8 cellular contexts compared by ENCODE assay signal in the genomic region with DNA sequence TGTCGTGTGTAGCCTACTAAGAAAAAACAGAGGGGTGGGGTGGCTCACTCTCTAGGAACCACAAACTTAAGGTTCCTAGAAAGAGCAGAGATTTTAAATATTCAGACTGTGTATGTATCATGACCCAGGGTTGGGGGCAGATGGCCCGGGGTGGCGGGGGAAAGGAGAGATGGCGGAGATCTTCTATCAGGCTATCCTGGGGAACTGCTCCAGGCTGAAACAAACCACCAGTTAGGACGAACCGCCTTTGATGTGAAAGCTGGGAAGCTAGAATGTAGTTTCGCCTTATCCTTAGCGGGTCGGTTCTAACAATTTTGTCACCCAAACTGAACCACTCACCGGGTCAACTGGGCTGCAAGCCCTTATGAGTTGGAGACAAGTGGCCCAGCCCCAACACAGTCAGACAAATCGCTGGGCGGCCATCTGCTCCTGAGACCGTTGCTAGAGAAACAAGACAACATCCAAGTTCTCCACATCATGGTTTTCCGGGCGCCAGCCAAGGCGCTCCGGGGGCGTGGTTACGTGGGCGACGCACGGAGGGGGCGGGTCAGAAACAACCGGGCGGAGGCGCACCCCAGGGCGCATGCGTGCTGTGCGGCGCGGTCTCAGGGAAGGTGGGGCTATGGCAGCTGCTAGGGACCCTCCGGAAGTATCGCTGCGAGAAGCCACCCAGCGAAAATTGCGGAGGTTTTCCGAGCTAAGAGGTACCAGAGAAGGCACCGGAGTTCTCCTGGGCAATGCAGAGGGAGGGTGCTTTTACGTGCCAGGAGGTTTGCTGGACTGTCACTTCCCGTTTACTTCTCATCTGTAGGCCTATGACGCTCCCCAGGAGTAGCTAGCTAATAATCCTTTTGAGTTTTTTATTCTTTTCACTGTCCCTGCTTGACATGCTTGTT. TPM values are rescaled to one million over a fixed set of nuclear protein-coding genes. Genes with fewer than 3 reads are reported as not detected.
A peak's percentile ranks its signal among the peaks of the same experiment; 100 is the strongest.
DNase-seq lines count a peak whose midpoint lies in the region; ATAC-seq and TF ChIP-seq lines count a peak whose summit lies in the region.

A gene (plus strand): TSS at position 586 of the 896 bp plus-strand sequence. CDS start 37 bp downstream, at position 623.
A gene with protein sequence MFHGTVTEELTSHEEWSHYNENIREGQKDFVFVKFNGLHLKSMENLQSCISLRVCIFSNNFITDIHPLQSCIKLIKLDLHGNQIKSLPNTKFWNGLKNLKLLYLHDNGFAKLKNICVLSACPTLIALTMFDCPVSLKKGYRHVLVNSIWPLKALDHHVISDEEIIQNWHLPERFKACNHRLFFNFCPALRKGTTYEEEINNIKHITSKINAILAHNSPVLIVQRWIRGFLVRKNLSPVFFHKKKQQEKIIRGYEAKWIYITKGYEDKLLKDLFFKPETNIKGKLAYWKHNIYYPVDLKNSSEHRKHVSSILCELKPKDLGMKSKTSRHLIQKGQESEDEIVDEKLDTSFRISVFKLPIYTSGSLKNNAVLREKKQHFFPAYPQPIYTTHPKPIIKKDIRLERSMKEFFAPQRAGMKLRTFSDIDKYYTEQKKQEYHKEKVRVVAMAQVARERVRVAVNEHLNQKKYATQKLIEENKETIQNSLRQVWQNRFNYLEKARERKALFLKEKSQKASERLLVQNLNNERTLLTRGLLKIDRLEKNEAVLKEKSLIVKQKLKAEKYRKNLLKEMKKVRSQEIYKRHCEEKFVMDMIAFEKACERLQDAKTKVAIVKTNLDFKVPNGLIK (minus strand): TSS at position 520 of the 896 bp plus-strand sequence. CDS start 14,492 bp downstream, outside the sequence.

- H3K36me3 Mint-ChIP-seq in activated naive CD8-positive, alpha-beta T cell, result peaks cover 12% of the 10 kb centered on the region

- peaks cover 30% of the 10 kb centered on the region for H3K4me1 Mint-ChIP-seq in activated naive CD8-positive, alpha-beta T cell (ENCODE audit: low read depth)

- peak within 1 kb of the TSS; percentile 82 for H3K27ac Mint-ChIP-seq in activated naive CD8-positive, alpha-beta T cell

- peak within 1 kb of the TSS; percentile 77 for H3K27ac ChIP-seq in temporal lobe (ENCODE audit: low read depth, low read length)

- DNase-seq in GM10266 (ENCODE audit: extremely low spot score) (peak; percentile 90), NCI-H1092 treated with DMSO at 0.1 percent for 48 hours (lab: John Stamatoyannopoulos, UW) (peak; percentile 62), glomerular visceral epithelial cell (ENCODE audit: extremely low spot score) (peak; percentile 98), occipital lobe (lab: John Stamatoyannopoulos, UW) (peak; percentile 90)

- ATAC-seq in HG02623 (IDR thresholded peaks at IDR 0.05; ENCODE audit: unreplicated experiment) (peak; percentile 94), SK-N-SH treated with all-trans-retinoic acid at 6 μM for 48 hours (peak; percentile 95)

- no peaks in the 10 kb centered on the region for H3K9me3 Mint-ChIP-seq in activated naive CD8-positive, alpha-beta T cell (ENCODE audit: low read depth)

- no peaks in the 10 kb centered on the region for H3K27me3 Mint-ChIP-seq in activated naive CD8-positive, alpha-beta T cell

- no peak for TF ChIP-seq CTCF in GM10266 (IDR thresholded peaks at IDR 0.05; ENCODE audit: control insufficient read depth, insufficient read depth, low read depth, missing control alignments)

- peak within 1 kb of the TSS; percentile 89 for H3K4me3 Mint-ChIP-seq in activated naive CD8-positive, alpha-beta T cell

TF ChIP-seq in SK-N-SH treated with all-trans-retinoic acid at 6 μM for 48 hours, 23 proteins besides CTCF, POLR2A, EP300 and RAD21:
- TF ChIP-seq, protein P1, sequence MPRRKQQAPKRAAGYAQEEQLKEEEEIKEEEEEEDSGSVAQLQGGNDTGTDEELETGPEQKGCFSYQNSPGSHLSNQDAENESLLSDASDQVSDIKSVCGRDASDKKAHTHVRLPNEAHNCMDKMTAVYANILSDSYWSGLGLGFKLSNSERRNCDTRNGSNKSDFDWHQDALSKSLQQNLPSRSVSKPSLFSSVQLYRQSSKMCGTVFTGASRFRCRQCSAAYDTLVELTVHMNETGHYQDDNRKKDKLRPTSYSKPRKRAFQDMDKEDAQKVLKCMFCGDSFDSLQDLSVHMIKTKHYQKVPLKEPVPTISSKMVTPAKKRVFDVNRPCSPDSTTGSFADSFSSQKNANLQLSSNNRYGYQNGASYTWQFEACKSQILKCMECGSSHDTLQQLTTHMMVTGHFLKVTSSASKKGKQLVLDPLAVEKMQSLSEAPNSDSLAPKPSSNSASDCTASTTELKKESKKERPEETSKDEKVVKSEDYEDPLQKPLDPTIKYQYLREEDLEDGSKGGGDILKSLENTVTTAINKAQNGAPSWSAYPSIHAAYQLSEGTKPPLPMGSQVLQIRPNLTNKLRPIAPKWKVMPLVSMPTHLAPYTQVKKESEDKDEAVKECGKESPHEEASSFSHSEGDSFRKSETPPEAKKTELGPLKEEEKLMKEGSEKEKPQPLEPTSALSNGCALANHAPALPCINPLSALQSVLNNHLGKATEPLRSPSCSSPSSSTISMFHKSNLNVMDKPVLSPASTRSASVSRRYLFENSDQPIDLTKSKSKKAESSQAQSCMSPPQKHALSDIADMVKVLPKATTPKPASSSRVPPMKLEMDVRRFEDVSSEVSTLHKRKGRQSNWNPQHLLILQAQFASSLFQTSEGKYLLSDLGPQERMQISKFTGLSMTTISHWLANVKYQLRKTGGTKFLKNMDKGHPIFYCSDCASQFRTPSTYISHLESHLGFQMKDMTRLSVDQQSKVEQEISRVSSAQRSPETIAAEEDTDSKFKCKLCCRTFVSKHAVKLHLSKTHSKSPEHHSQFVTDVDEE (CRISPR knock-in tag; IDR thresholded peaks at IDR 0.05), result 0 out of 2 replicates have a peak, but pooled peaks have one; percentile 48
- no peak for TF ChIP-seq CSDC2 (CRISPR knock-in tag; IDR thresholded peaks at IDR 0.05)
- no peak for TF ChIP-seq ZFP30 (CRISPR knock-in tag; IDR thresholded peaks at IDR 0.05)
- TF ChIP-seq, protein P2, sequence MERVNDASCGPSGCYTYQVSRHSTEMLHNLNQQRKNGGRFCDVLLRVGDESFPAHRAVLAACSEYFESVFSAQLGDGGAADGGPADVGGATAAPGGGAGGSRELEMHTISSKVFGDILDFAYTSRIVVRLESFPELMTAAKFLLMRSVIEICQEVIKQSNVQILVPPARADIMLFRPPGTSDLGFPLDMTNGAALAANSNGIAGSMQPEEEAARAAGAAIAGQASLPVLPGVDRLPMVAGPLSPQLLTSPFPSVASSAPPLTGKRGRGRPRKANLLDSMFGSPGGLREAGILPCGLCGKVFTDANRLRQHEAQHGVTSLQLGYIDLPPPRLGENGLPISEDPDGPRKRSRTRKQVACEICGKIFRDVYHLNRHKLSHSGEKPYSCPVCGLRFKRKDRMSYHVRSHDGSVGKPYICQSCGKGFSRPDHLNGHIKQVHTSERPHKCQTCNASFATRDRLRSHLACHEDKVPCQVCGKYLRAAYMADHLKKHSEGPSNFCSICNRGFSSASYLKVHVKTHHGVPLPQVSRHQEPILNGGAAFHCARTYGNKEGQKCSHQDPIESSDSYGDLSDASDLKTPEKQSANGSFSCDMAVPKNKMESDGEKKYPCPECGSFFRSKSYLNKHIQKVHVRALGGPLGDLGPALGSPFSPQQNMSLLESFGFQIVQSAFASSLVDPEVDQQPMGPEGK (CRISPR knock-in tag; IDR thresholded peaks at IDR 0.05; ENCODE audit: borderline replicate concordance), result no peak
- TF ChIP-seq OSR1 (CRISPR knock-in tag; IDR thresholded peaks at IDR 0.05), result no peak
- TF ChIP-seq ARNTL (CRISPR knock-in tag; IDR thresholded peaks at IDR 0.05; ENCODE audit: borderline replicate concordance, low read depth), result no peak

RNA-seq across cellular contexts. Expression of the first gene that starts in this region (rescaled TPM):
- total RNA-seq in occipital lobe, result 32.9 TPM
- total RNA-seq in temporal lobe, result 19.9 TPM

RNA-seq across cellular contexts. Expression of the second gene that starts in this region (rescaled TPM):
- 1.9 TPM for total RNA-seq in occipital lobe
- 0.49 TPM for total RNA-seq in temporal lobe

Comparison
In these comparisons a context has a peak if more than half of its experiments do, and no peak if none do; other contexts are left out.
1. Peak in every context shown above with its lines: DNase-seq, ATAC-seq and H3K27ac ChIP-seq.